Comparison of ENCODE assay signal across 11 cellular contexts in genomic region chr21:36478207-36478701, GRCh38. TPM values are rescaled to one million over a fixed set of nuclear protein-coding genes. Genes with fewer than 3 reads are reported as not detected.
A peak's percentile ranks its signal among the peaks of the same experiment; 100 is the strongest.
DNase-seq lines count a peak whose midpoint lies in the region; ATAC-seq and TF ChIP-seq lines count a peak whose summit lies in the region.
"Had no signal": no experiment of that assay in that cellular context is flagged by ENCODE, and none has a peak within 500 bp of the region (broad histone marks: within the 10 kb centered on the region; RNA-seq: fewer than 3 reads in every experiment).

No MANE protein-coding gene starts in this region.

- peaks cover 6% of the 10 kb centered on the region for H3K4me1 Mint-ChIP-seq in osteocyte (ENCODE audit: unreplicated experiment)
- H3K4me1 Mint-ChIP-seq: activated naive CD8-positive, alpha-beta T cell treated with anti-CD3 and anti-CD28 coated beads, Interleukin-2, amount 10 ng/mL, durations not matched to agents 7 days and 5 days had no signal

- ATAC-seq in GM21529 (IDR thresholded peaks at IDR 0.05; ENCODE audit: unreplicated experiment), result no peak
- ATAC-seq: upper lobe of right lung had no signal

- no peak overlapping the region for H3K4me3 Mint-ChIP-seq in osteocyte (ENCODE audit: unreplicated experiment)
- H3K4me3 Mint-ChIP-seq: activated naive CD8-positive, alpha-beta T cell treated with anti-CD3 and anti-CD28 coated beads, Interleukin-2, amount 10 ng/mL, durations not matched to agents 7 days and 5 days had no signal

- peak; percentile 80 for DNase-seq in AG10803 (ENCODE audit: low read depth)
- DNase-seq in HCEC 1CT, result peak; percentile 75
- DNase-seq in astrocyte of the hippocampus (ENCODE audit: low read depth, low spot score), result peak; percentile 86
- DNase-seq in mucosa of gallbladder (ENCODE audit: low spot score), result peak; percentile 26
- no peak for DNase-seq in colonic mucosa
- no peak for DNase-seq in tibial artery
- no peak for DNase-seq in osteocyte (ENCODE audit: extremely low spot score, unreplicated experiment)
- DNase-seq: activated naive CD8-positive, alpha-beta T cell treated with anti-CD3 and anti-CD28 coated beads, Interleukin-2, amount 10 ng/mL, durations not matched to agents 7 days and 5 days; Right ventricle myocardium superior; upper lobe of right lung had no signal

- H3K27me3 ChIP-seq in colonic mucosa (no peaks in the 10 kb centered on the region), tibial artery (no peaks in the 10 kb centered on the region)
- H3K27me3 ChIP-seq: upper lobe of right lung had no signal

- H3K36me3 ChIP-seq in colonic mucosa, result no peaks in the 10 kb centered on the region
- H3K36me3 ChIP-seq in tibial artery, result no peaks in the 10 kb centered on the region
- H3K36me3 ChIP-seq: upper lobe of right lung had no signal

- H3K4me3 ChIP-seq in AG10803 (ENCODE audit: low read length), result no peak overlapping the region
- no peak overlapping the region for H3K4me3 ChIP-seq in colonic mucosa
- no peak overlapping the region for H3K4me3 ChIP-seq in tibial artery
- H3K4me3 ChIP-seq: upper lobe of right lung had no signal

- no peaks in the 10 kb centered on the region for H3K9me3 Mint-ChIP-seq in osteocyte (ENCODE audit: unreplicated experiment)
- H3K9me3 Mint-ChIP-seq: activated naive CD8-positive, alpha-beta T cell treated with anti-CD3 and anti-CD28 coated beads, Interleukin-2, amount 10 ng/mL, durations not matched to agents 7 days and 5 days had no signal

- H3K9me3 ChIP-seq in colonic mucosa, result no peaks in the 10 kb centered on the region
- no peaks in the 10 kb centered on the region for H3K9me3 ChIP-seq in tibial artery
- H3K9me3 ChIP-seq: upper lobe of right lung had no signal

- intact Hi-C loops in colonic mucosa (cut with DNase I), result no loop called here
- intact Hi-C loops in tibial artery (cut with DNase I; ENCODE audit: low total_unique reads), result no loop called here

- H3K27me3 Mint-ChIP-seq in osteocyte (ENCODE audit: unreplicated experiment), result no peaks in the 10 kb centered on the region

- no peak overlapping the region for H3K9ac ChIP-seq in colonic mucosa (ENCODE audit: low read depth in 2 of 2, low read length in 2 of 2)

- no peak overlapping the region for H3K27ac Mint-ChIP-seq in osteocyte (ENCODE audit: unreplicated experiment)
- H3K27ac Mint-ChIP-seq: activated naive CD8-positive, alpha-beta T cell treated with anti-CD3 and anti-CD28 coated beads, Interleukin-2, amount 10 ng/mL, durations not matched to agents 7 days and 5 days had no signal

- no peaks in the 10 kb centered on the region for H3K36me3 Mint-ChIP-seq in osteocyte (ENCODE audit: unreplicated experiment)
- H3K36me3 Mint-ChIP-seq: activated naive CD8-positive, alpha-beta T cell treated with anti-CD3 and anti-CD28 coated beads, Interleukin-2, amount 10 ng/mL, durations not matched to agents 7 days and 5 days had no signal

- no peaks in the 10 kb centered on the region for H3K4me1 ChIP-seq in colonic mucosa
- peaks cover 0 to 12% (median 8%) of the 10 kb centered on the region in 4 donors for H3K4me1 ChIP-seq in tibial artery

- no peak for TF ChIP-seq CTCF in AG10803 (conservative IDR thresholded peaks at IDR 0.05; ENCODE audit: low read length)
- TF ChIP-seq CTCF in colonic mucosa (IDR thresholded peaks at IDR 0.05), result no peak
- TF ChIP-seq CTCF in tibial artery (IDR thresholded peaks at IDR 0.05), result no peak
- TF ChIP-seq CTCF in osteocyte (IDR thresholded peaks at IDR 0.05), result no peak

- no peak overlapping the region for H3K27ac ChIP-seq in colonic mucosa
- peak overlapping the region in 1 of 2 donors; percentile 47 for H3K27ac ChIP-seq in tibial artery
- H3K27ac ChIP-seq: upper lobe of right lung had no signal

RNA-seq across cellular contexts. Expression of gene CLDN14, which starts 1.7 kb away (rescaled TPM):
- total RNA-seq in mucosa of gallbladder (1.1 TPM), colonic mucosa (under 1 TPM in 1 of 2 donors, not detected in 1; 0.17 TPM), osteocyte (not detected in 2 replicates)
- total RNA-seq: activated naive CD8-positive, alpha-beta T cell treated with anti-CD3 and anti-CD28 coated beads, Interleukin-2, amount 10 ng/mL, durations not matched to agents 7 days and 5 days; Right ventricle myocardium superior; upper lobe of right lung had no signal

Comparison
In these comparisons a context has a peak if more than half of its experiments do, and no peak if none do; other contexts are left out.
1. DNase-seq: peak in AG10803 (single experiment), HCEC 1CT (single experiment), astrocyte of the hippocampus (single experiment) and mucosa of gallbladder (single experiment); none in colonic mucosa (single experiment), tibial artery (0 of 2) and osteocyte (single experiment).